7 cellular contexts compared by ENCODE assay signal in the genomic region with DNA sequence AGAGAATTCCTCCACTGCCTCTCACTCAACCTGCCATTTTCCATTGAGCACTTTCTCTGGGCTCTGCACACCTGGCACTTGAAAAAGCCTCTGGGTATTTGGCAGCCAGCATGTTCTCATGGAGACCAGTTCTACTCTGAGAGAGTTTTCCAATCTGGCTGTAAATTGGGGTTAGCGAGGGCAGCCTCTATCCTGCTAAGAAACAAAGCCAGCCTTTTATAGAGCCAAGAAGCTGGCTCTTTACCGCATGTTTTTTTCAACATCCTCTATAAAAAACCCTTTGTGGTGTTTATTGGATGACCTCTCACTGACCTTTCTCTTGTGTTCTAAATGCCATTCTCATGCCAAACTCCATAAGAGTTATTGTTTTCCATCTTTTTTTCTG. TPM values are rescaled to one million over a fixed set of nuclear protein-coding genes. Genes with fewer than 3 reads are reported as not detected.
A peak's percentile ranks its signal among the peaks of the same experiment; 100 is the strongest.
DNase-seq lines count a peak whose midpoint lies in the region; ATAC-seq lines count a peak whose summit lies in the region.

No MANE protein-coding gene starts in this region.

- no peak overlapping the region for H3K4me3 Mint-ChIP-seq in CD4-positive, alpha-beta memory T cell

- CTCF ChIA-PET in CD4-positive, alpha-beta memory T cell (lab: Charles Lee; ENCODE audit: partially characterized antibody) = interaction anchor here (0.7 to 12.2 kb wide), 3 partner anchors 15 to 252 kb away, joined by 3 to 238 read pairs (median 4); no protein-coding TSS in a partner anchor

- intact Hi-C loops in CD4-positive, alpha-beta memory T cell (cut with micrococcal nuclease) = loop anchor here (10.0 kb wide), 1 partner anchor 551 kb away; a partner anchor contains a TSS

- no peak for ATAC-seq in HG03025 (IDR thresholded peaks at IDR 0.05; ENCODE audit: low FRiP score, unreplicated experiment)

- H3K27me3 Mint-ChIP-seq in CD4-positive, alpha-beta memory T cell = peaks cover 0 to 2% of the 10 kb centered on the region in 2 donors

- H3K36me3 Mint-ChIP-seq in CD4-positive, alpha-beta memory T cell = no peaks in the 10 kb centered on the region

- no peak overlapping the region for H3K27ac Mint-ChIP-seq in CD4-positive, alpha-beta memory T cell

- DNase-seq in anterior cingulate cortex (lab: John Stamatoyannopoulos, UW) (peak in 45 of 58 donors; percentile 13 to 92 (median 49)), inferior parietal cortex (ENCODE audit: extremely low spot score) (peak; percentile 83), AG08396 (ENCODE audit: low spot score) (no peak)
- DNase-seq in CD4-positive, alpha-beta memory T cell = no peak

- H3K27me3 ChIP-seq in subcutaneous abdominal adipose tissue (ENCODE audit: control insufficient read depth in 5 of 5, insufficient read depth in 4 of 5, low read length in 5 of 5) = no peaks in the 10 kb centered on the region
- H3K27me3 ChIP-seq in CD4-positive, alpha-beta memory T cell (ENCODE audit: insufficient read depth, low read length) = no peaks in the 10 kb centered on the region

- H3K4me3 ChIP-seq in subcutaneous abdominal adipose tissue (ENCODE audit: low read depth in 1 of 5, low read length in 5 of 5) = no peak overlapping the region
- no peak overlapping the region for H3K4me3 ChIP-seq in CD4-positive, alpha-beta memory T cell (ENCODE audit: low read length in 2 of 2)

- H3K36me3 ChIP-seq in KOPT-K1 (ENCODE audit: insufficient read depth, low read length) = no peaks in the 10 kb centered on the region
- no peaks in the 10 kb centered on the region for H3K36me3 ChIP-seq in subcutaneous abdominal adipose tissue (ENCODE audit: control insufficient read depth in 5 of 5, insufficient read depth in 5 of 5, low read length in 5 of 5)
- no peaks in the 10 kb centered on the region for H3K36me3 ChIP-seq in CD4-positive, alpha-beta memory T cell (ENCODE audit: insufficient read depth, low read length)

- H3K27ac ChIP-seq in KOPT-K1 (ENCODE audit: low read depth, low read length, poor library complexity, severe bottlenecking) (peak overlapping the region; percentile 5), subcutaneous abdominal adipose tissue (ENCODE audit: low read depth, low read length) (peak overlapping the region; percentile 46)
- H3K27ac ChIP-seq in CD4-positive, alpha-beta memory T cell (ENCODE audit: low read depth, low read length) = no peak overlapping the region

- peaks cover 9 to 42% (median 16%) of the 10 kb centered on the region in 4 donors for H3K4me1 Mint-ChIP-seq in CD4-positive, alpha-beta memory T cell

- H3K9me3 ChIP-seq in KOPT-K1 (ENCODE audit: insufficient read depth, low read length, poor library complexity, severe bottlenecking) (peaks cover 9% of the 10 kb centered on the region), subcutaneous abdominal adipose tissue (ENCODE audit: control insufficient read depth in 5 of 5, low read length in 5 of 5) (peaks cover 0 to 3% (median 0%) of the 10 kb centered on the region in 5 donors)
- no peaks in the 10 kb centered on the region for H3K9me3 ChIP-seq in CD4-positive, alpha-beta memory T cell (ENCODE audit: control insufficient read depth in 1 of 2, low read length in 2 of 2)

- H3K9me3 Mint-ChIP-seq in CD4-positive, alpha-beta memory T cell = peaks cover 0 to 2% (median 0%) of the 10 kb centered on the region in 8 donors

- POLR2A ChIA-PET in CD4-positive, alpha-beta memory T cell (lab: Charles Lee; ENCODE audit: partially characterized antibody) = no interaction called here

- no peak overlapping the region for H3K9ac ChIP-seq in subcutaneous abdominal adipose tissue (ENCODE audit: low read length in 5 of 5)

- peaks cover 6 to 39% (median 23%) of the 10 kb centered on the region in 5 donors for H3K4me1 ChIP-seq in subcutaneous abdominal adipose tissue (ENCODE audit: control insufficient read depth in 5 of 5, insufficient read depth in 5 of 5, low read length in 5 of 5)
- H3K4me1 ChIP-seq in CD4-positive, alpha-beta memory T cell (ENCODE audit: insufficient read depth, low read length) = peaks cover 17% of the 10 kb centered on the region

RNA-seq across cellular contexts. Expression of a gene that starts 52.6 kb away (rescaled TPM):
- total RNA-seq in CD4-positive, alpha-beta memory T cell = 10 to 100 TPM; 23.9 to 25.7 TPM
- polyA plus RNA-seq in CD4-positive, alpha-beta memory T cell = 10 to 100 TPM; 33.7 to 46.5 TPM

Comparison
In these comparisons a context has a peak if more than half of its experiments do, and no peak if none do; other contexts are left out.
1. DNase-seq: peak in anterior cingulate cortex (45 of 58) and inferior parietal cortex (single experiment); none in CD4-positive, alpha-beta memory T cell (0 of 5) and AG08396 (single experiment).